ENCODE assay signal across 8 cellular contexts in genomic region chr4:86935499-86935832, GRCh38. TPM values are rescaled to one million over a fixed set of nuclear protein-coding genes. Genes with fewer than 3 reads are reported as not detected.
A peak's percentile ranks its signal among the peaks of the same experiment; 100 is the strongest.
DNase-seq lines count a peak whose midpoint lies in the region; ATAC-seq and TF ChIP-seq lines count a peak whose summit lies in the region.

No MANE protein-coding gene starts in this region.

- H3K36me3 Mint-ChIP-seq in brain: no peaks in the 10 kb centered on the region
- H3K36me3 Mint-ChIP-seq in stimulated activated effector memory CD8-positive, alpha-beta T cell treated with anti-CD3 and anti-CD28 coated beads, Interleukin-12 subunit alpha, Interleukin-12 subunit beta, amount 100 ng/mL, for 72 hours: peaks cover 12% of the 10 kb centered on the region

- DNase-seq in NAMALWA (ENCODE audit: low spot score) (peak; percentile 68), kidney epithelial cell (ENCODE audit: low read depth) (no peak), inferior parietal cortex (ENCODE audit: extremely low spot score) (no peak), Kasumi-1 (lab: John Stamatoyannopoulos, UW) (no peak)
- DNase-seq in stimulated activated effector memory CD8-positive, alpha-beta T cell treated with anti-CD3 and anti-CD28 coated beads, Interleukin-12 subunit alpha, Interleukin-12 subunit beta, amount 100 ng/mL, for 72 hours (ENCODE audit: low spot score in 2 of 2): no peak

- no peaks in the 10 kb centered on the region for H3K36me3 ChIP-seq in kidney epithelial cell (ENCODE audit: control insufficient read depth, insufficient read depth, low read length)

- ATAC-seq in GM19395 (IDR thresholded peaks at IDR 0.05; ENCODE audit: unreplicated experiment) (peak; percentile 2), GM21619 (IDR thresholded peaks at IDR 0.05; ENCODE audit: unreplicated experiment) (no peak)
- ATAC-seq in stimulated activated effector memory CD8-positive, alpha-beta T cell treated with anti-CD3 and anti-CD28 coated beads, Interleukin-12 subunit alpha, Interleukin-12 subunit beta, amount 100 ng/mL, for 72 hours: no peak

- no peaks in the 10 kb centered on the region for H3K27me3 ChIP-seq in kidney epithelial cell (ENCODE audit: control insufficient read depth, insufficient read depth, low read length)

- H3K4me3 ChIP-seq in kidney epithelial cell (ENCODE audit: low read depth, low read length): peak overlapping the region; percentile 88

- TF ChIP-seq CTCF in brain (conservative IDR thresholded peaks at IDR 0.05) (no peak), kidney epithelial cell (IDR thresholded peaks at IDR 0.05; ENCODE audit: insufficient read depth, low read length, poor library complexity, severe bottlenecking) (no peak)

- peaks cover 28% of the 10 kb centered on the region for H3K4me1 Mint-ChIP-seq in brain
- peaks cover 43% of the 10 kb centered on the region for H3K4me1 Mint-ChIP-seq in stimulated activated effector memory CD8-positive, alpha-beta T cell treated with anti-CD3 and anti-CD28 coated beads, Interleukin-12 subunit alpha, Interleukin-12 subunit beta, amount 100 ng/mL, for 72 hours

- H3K27me3 Mint-ChIP-seq in brain: peaks cover 32% of the 10 kb centered on the region

- H3K4me3 Mint-ChIP-seq in brain: peak overlapping the region; percentile 86 to 90 (median 89)
- peak overlapping the region; percentile 84 for H3K4me3 Mint-ChIP-seq in stimulated activated effector memory CD8-positive, alpha-beta T cell treated with anti-CD3 and anti-CD28 coated beads, Interleukin-12 subunit alpha, Interleukin-12 subunit beta, amount 100 ng/mL, for 72 hours

- peak overlapping the region in 4 of 5 experiments; percentile 19 to 84 (median 26) for H3K27ac Mint-ChIP-seq in brain
- H3K27ac Mint-ChIP-seq in stimulated activated effector memory CD8-positive, alpha-beta T cell treated with anti-CD3 and anti-CD28 coated beads, Interleukin-12 subunit alpha, Interleukin-12 subunit beta, amount 100 ng/mL, for 72 hours: peak overlapping the region; percentile 89

- no peaks in the 10 kb centered on the region for H3K9me3 Mint-ChIP-seq in brain
- no peaks in the 10 kb centered on the region for H3K9me3 Mint-ChIP-seq in stimulated activated effector memory CD8-positive, alpha-beta T cell treated with anti-CD3 and anti-CD28 coated beads, Interleukin-12 subunit alpha, Interleukin-12 subunit beta, amount 100 ng/mL, for 72 hours

RNA-seq across cellular contexts. Expression of gene AFF1, which starts 0.7 kb away (rescaled TPM):
- polyA plus RNA-seq in brain (ENCODE audit: insufficient read depth, low read depth, low replicate concordance): 8.4 TPM
- total RNA-seq in kidney epithelial cell: 16.9 and 18.1 TPM in 2 replicates

RNA-seq across cellular contexts. Expression of gene C4orf36, which starts 43.2 kb away (rescaled TPM):
- 1.0 TPM for polyA plus RNA-seq in brain (ENCODE audit: insufficient read depth, low read depth, low replicate concordance)
- total RNA-seq in kidney epithelial cell: 0.71 TPM in 1 of 2 replicates, not detected in the other
